ENCODE assay signal across 12 cellular contexts in the genomic region with DNA sequence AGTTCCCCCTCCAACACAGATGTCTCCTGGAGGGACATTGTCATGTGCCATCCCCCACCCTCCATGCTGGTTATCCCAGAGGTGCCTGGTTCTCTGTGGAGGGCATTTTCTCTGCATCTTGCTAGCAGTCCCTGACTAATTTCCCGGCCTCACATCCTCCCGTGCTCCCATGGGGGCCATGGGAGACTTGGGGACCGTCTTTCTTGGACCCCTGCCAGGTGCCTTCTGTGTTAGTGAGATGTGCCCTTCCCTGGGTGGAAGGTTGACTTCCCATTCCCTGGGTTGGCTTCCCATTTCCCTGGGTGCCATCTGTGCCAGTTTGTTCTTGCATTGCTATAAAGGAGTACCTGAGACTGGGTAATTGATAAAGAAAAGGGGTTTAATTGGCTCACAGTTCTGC.
"Had no signal": no experiment of that assay in that cellular context is flagged by ENCODE, and none has a peak within 500 bp of the region (broad histone marks: within the 10 kb centered on the region; RNA-seq: fewer than 3 reads in every experiment).

No MANE protein-coding gene starts in this region.

- H3K36me3 Mint-ChIP-seq: mesothelial cell of epicardium; natural killer cell treated with Interleukin-12 subunit alpha and Interleukin-12 subunit beta and Interleukin-15 and Interleukin-18, amount 100 ng/mL, for 72 hours had no signal

- H3K27ac Mint-ChIP-seq: mesothelial cell of epicardium; natural killer cell treated with Interleukin-12 subunit alpha and Interleukin-12 subunit beta and Interleukin-15 and Interleukin-18, amount 100 ng/mL, for 72 hours had no signal

- ATAC-seq: esophagus mucosa; heart left ventricle; natural killer cell treated with Interleukin-12 subunit alpha and Interleukin-12 subunit beta and Interleukin-15 and Interleukin-18, amount 100 ng/mL, for 72 hours had no signal

- H3K27me3 ChIP-seq: heart left ventricle, sigmoid colon had no signal

- H3K4me3 ChIP-seq: heart left ventricle, sigmoid colon, skin epidermis had no signal

- H3K9me3 ChIP-seq: heart left ventricle, sigmoid colon had no signal

- H3K4me3 Mint-ChIP-seq: mesothelial cell of epicardium; natural killer cell treated with Interleukin-12 subunit alpha and Interleukin-12 subunit beta and Interleukin-15 and Interleukin-18, amount 100 ng/mL, for 72 hours had no signal

- DNase-seq: effector memory CD4-positive, alpha-beta T cell; heart left ventricle; hippocampal formation; sigmoid colon; stimulated activated CD4-positive, alpha-beta T cell treated with anti-CD3 and anti-CD28 coated beads, Interleukin-2, amount 100 ng/mL, for 24 hours; stimulated activated CD4-positive, alpha-beta T cell treated with anti-CD3 and anti-CD28 coated beads, Interleukin-4, amount 100 ng/mL, for 4 hours; stimulated activated naive CD4-positive, alpha-beta T cell treated with Interleukin-2 at 50 U/mL for 16 hours; trophoblast cell had no signal

- H3K36me3 ChIP-seq: heart left ventricle, sigmoid colon had no signal

- H3K9me3 Mint-ChIP-seq: mesothelial cell of epicardium; natural killer cell treated with Interleukin-12 subunit alpha and Interleukin-12 subunit beta and Interleukin-15 and Interleukin-18, amount 100 ng/mL, for 72 hours had no signal

- H3K27ac ChIP-seq: heart left ventricle, sigmoid colon, skin epidermis had no signal
